ENCODE assay signal across 11 cellular contexts in the genomic region with DNA sequence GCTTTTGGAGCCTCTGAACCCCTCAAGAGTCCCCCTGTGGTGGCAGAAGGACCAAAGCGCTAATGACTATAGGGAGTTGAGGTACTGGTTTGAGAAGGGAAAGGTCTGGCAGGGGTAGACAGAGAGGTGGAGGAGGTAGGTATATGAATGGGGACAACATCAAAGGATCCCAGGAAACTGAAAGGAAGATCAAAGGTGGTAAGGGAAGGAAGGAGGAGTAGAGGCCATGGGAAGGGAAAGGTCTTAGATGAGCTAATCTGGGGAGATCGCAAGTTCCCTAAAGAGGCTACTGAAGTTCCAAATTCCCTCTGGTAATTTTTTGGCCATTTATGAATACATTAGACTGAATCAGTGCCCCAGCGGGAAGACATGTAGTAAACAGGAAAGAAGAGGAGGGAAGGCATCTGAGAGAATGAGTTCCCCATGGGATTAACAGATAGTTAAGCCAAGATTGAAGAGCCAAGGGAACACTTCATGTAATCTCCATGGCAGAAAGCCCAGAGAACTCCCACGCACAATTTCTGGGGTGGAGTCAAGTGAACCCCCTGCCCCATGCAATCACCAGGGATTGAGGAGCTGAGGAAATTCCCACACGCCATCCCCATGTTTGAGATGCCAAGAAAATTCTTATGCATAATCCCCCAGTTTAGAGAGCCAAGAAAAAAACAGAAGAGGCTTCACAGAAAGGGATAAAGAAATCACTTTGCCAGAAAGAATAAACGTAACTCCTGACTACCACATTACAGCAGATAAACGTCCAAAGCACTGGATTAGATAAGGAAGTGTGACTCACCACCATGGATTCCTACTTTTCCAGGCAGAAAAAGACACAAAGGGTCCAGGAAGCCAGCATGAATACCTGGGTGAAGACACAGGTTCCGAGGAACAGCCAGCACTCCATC. TPM values are rescaled to one million over a fixed set of nuclear protein-coding genes. Genes with fewer than 3 reads are reported as not detected.
DNase-seq lines count a peak whose midpoint lies in the region; ATAC-seq and TF ChIP-seq lines count a peak whose summit lies in the region.
"Had no signal": no experiment of that assay in that cellular context is flagged by ENCODE, and none has a peak within 500 bp of the region (broad histone marks: within the 10 kb centered on the region; RNA-seq: fewer than 3 reads in every experiment).

No MANE protein-coding gene starts in this region.

- CTCF ChIA-PET in Caco-2 (lab: Charles Lee) (no interaction called here), RWPE1 (lab: Yijun Ruan, JAX) (interaction anchor here (0.7 kb wide), 1 partner anchor 419 kb away, joined by 3 read pairs; no protein-coding TSS in a partner anchor)
- CTCF ChIA-PET in CD4-positive, alpha-beta T cell (lab: Charles Lee), result no interaction called here

- no TSS peak for BruUV-seq in Caco-2 (replicated peaks; lab: Mats Ljungman, UMichigan)

- H3K4me1 ChIP-seq in Caco-2 (no peaks in the 10 kb centered on the region), osteoblast (ENCODE audit: insufficient read depth, low read length) (peaks cover 13% of the 10 kb centered on the region), sigmoid colon (no peaks in the 10 kb centered on the region)

- POLR2A ChIA-PET in Caco-2 (lab: Charles Lee) (no interaction called here), RWPE1 (lab: Yijun Ruan, JAX; ENCODE audit: low non-redundant PET) (no interaction called here)
- POLR2A ChIA-PET in CD4-positive, alpha-beta T cell (lab: Charles Lee), result no interaction called here

- peak overlapping the region; percentile 48 for H3K4me2 ChIP-seq in osteoblast (ENCODE audit: insufficient read depth, low read length)

- H3K27ac Mint-ChIP-seq in Caco-2 (ENCODE audit: unreplicated experiment), result peak overlapping the region; percentile 96
- H3K27ac Mint-ChIP-seq in activated naive CD8-positive, alpha-beta T cell treated with anti-CD3 and anti-CD28 coated beads, Interleukin-2, amount 50 U/mL, for 24 hours, result no peak overlapping the region
- H3K27ac Mint-ChIP-seq in CD4-positive, alpha-beta T cell, result no peak overlapping the region
- H3K27ac Mint-ChIP-seq: CD8-positive, alpha-beta memory T cell had no signal

- no peak for ATAC-seq in activated naive CD8-positive, alpha-beta T cell treated with anti-CD3 and anti-CD28 coated beads, Interleukin-2, amount 50 U/mL, for 24 hours
- ATAC-seq in CD4-positive, alpha-beta T cell (ENCODE audit: poor library complexity), result no peak

- no peaks in the 10 kb centered on the region for H3K79me2 ChIP-seq in osteoblast (ENCODE audit: insufficient read depth, low read length)

- peak in 1 of 2 experiments; percentile 9 for DNase-seq in Caco-2
- DNase-seq in RWPE1 (ENCODE audit: low spot score), result peak; percentile 22
- peak; percentile 95 for DNase-seq in fibroblast of the aortic adventitia (ENCODE audit: low read depth)
- peak; percentile 48 for DNase-seq in osteoblast (ENCODE audit: insufficient read length, low spot score, missing footprints)
- no peak for DNase-seq in DMS79 treated with DMSO at 0.1 percent for 48 hours (lab: John Stamatoyannopoulos, UW)
- DNase-seq in sigmoid colon, result no peak
- DNase-seq in activated naive CD8-positive, alpha-beta T cell treated with anti-CD3 and anti-CD28 coated beads, Interleukin-2, amount 50 U/mL, for 24 hours, result no peak
- DNase-seq in CD4-positive, alpha-beta T cell, result no peak
- DNase-seq: CD8-positive, alpha-beta memory T cell; HCEC 1CT; T-helper 1 cell had no signal

- no peaks in the 10 kb centered on the region for H3K27me3 Mint-ChIP-seq in Caco-2 (ENCODE audit: insufficient read depth, unreplicated experiment)
- H3K27me3 Mint-ChIP-seq in activated naive CD8-positive, alpha-beta T cell treated with anti-CD3 and anti-CD28 coated beads, Interleukin-2, amount 50 U/mL, for 24 hours, result no peaks in the 10 kb centered on the region
- no peaks in the 10 kb centered on the region for H3K27me3 Mint-ChIP-seq in CD4-positive, alpha-beta T cell

- intact Hi-C loops in Caco-2 (cut with micrococcal nuclease; ENCODE audit: unreplicated experiment), result no loop called here
- intact Hi-C loops in sigmoid colon (cut with DNase I), result no loop called here
- intact Hi-C loops in CD4-positive, alpha-beta T cell (cut with DNase I, micrococcal nuclease), result no loop called here

- WGBS in sigmoid colon, 2 donors, result 73 to 74% methylated on average over 8 of the region's 8 CpGs

- H3K27me3 ChIP-seq in Caco-2 (replicated peaks; ENCODE audit: control insufficient read depth, insufficient read depth, low read length) (no peaks in the 10 kb centered on the region), osteoblast (ENCODE audit: insufficient read depth, low read length) (no peaks in the 10 kb centered on the region), sigmoid colon (no peaks in the 10 kb centered on the region)
- H3K27me3 ChIP-seq in CD4-positive, alpha-beta T cell (ENCODE audit: control insufficient read depth, insufficient read depth, low read length), result no peaks in the 10 kb centered on the region

- no peaks in the 10 kb centered on the region for H3K9me3 ChIP-seq in Caco-2
- H3K9me3 ChIP-seq in osteoblast (ENCODE audit: low read depth, low read length), result no peaks in the 10 kb centered on the region
- H3K9me3 ChIP-seq in sigmoid colon, result no peaks in the 10 kb centered on the region
- no peaks in the 10 kb centered on the region for H3K9me3 ChIP-seq in CD4-positive, alpha-beta T cell (ENCODE audit: control insufficient read depth, low read length)

- H3K4me3 ChIP-seq in Caco-2 (ENCODE audit: low read depth, low read length) (no peak overlapping the region), fibroblast of the aortic adventitia (ENCODE audit: low read depth, low read length) (no peak overlapping the region), osteoblast (ENCODE audit: insufficient read depth, low read length) (no peak overlapping the region), sigmoid colon (no peak overlapping the region)

- peaks cover 14% of the 10 kb centered on the region for H3K4me1 Mint-ChIP-seq in Caco-2 (ENCODE audit: low read depth, unreplicated experiment)
- no peaks in the 10 kb centered on the region for H3K4me1 Mint-ChIP-seq in activated naive CD8-positive, alpha-beta T cell treated with anti-CD3 and anti-CD28 coated beads, Interleukin-2, amount 50 U/mL, for 24 hours
- H3K4me1 Mint-ChIP-seq in CD4-positive, alpha-beta T cell (ENCODE audit: low read depth), result no peaks in the 10 kb centered on the region
- H3K4me1 Mint-ChIP-seq: CD8-positive, alpha-beta memory T cell had no signal

- peaks cover 6% of the 10 kb centered on the region for H3K36me3 Mint-ChIP-seq in Caco-2 (ENCODE audit: insufficient read depth, unreplicated experiment)
- H3K36me3 Mint-ChIP-seq in activated naive CD8-positive, alpha-beta T cell treated with anti-CD3 and anti-CD28 coated beads, Interleukin-2, amount 50 U/mL, for 24 hours (ENCODE audit: low read depth), result peaks cover 4% of the 10 kb centered on the region
- peaks cover 5% of the 10 kb centered on the region for H3K36me3 Mint-ChIP-seq in CD4-positive, alpha-beta T cell (ENCODE audit: low read depth)

- no peak for TF ChIP-seq EP300 in sigmoid colon (IDR thresholded peaks at IDR 0.05)

- H4K20me1 ChIP-seq in osteoblast (ENCODE audit: insufficient read depth, low read length), result no peaks in the 10 kb centered on the region

- no peak overlapping the region for H2AFZ ChIP-seq in osteoblast (ENCODE audit: low read length)

- TF ChIP-seq CTCF in Caco-2 (IDR thresholded peaks at IDR 0.05; ENCODE audit: insufficient read depth in 1 of 2, low read depth in 1 of 2, low read length in 1 of 2, severe bottlenecking in 1 of 2, unreplicated experiment in 1 of 2) (no peak), RWPE1 (conservative IDR thresholded peaks at IDR 0.05; ENCODE audit: low read depth) (no peak), fibroblast of the aortic adventitia (IDR thresholded peaks at IDR 0.05; ENCODE audit: insufficient read depth, low read length) (no peak), osteoblast (IDR thresholded peaks at IDR 0.05; ENCODE audit: extremely low read depth, low read depth, low read length) (no peak), sigmoid colon (IDR thresholded peaks at IDR 0.05) (no peak)
- no peak for TF ChIP-seq CTCF in CD4-positive, alpha-beta T cell (IDR thresholded peaks at IDR 0.05)

- H3K27ac ChIP-seq in RWPE1 (no peak overlapping the region), osteoblast (ENCODE audit: low read depth, low read length) (peak overlapping the region; percentile 66), sigmoid colon (peak overlapping the region in 1 of 4 donors; percentile 12)
- no peak overlapping the region for H3K27ac ChIP-seq in CD4-positive, alpha-beta T cell (ENCODE audit: low read depth, low read length)

- peaks cover 13% of the 10 kb centered on the region for H3K9me3 Mint-ChIP-seq in Caco-2 (ENCODE audit: unreplicated experiment)
- H3K9me3 Mint-ChIP-seq in activated naive CD8-positive, alpha-beta T cell treated with anti-CD3 and anti-CD28 coated beads, Interleukin-2, amount 50 U/mL, for 24 hours, result no peaks in the 10 kb centered on the region
- no peaks in the 10 kb centered on the region for H3K9me3 Mint-ChIP-seq in CD4-positive, alpha-beta T cell
- H3K9me3 Mint-ChIP-seq: CD8-positive, alpha-beta memory T cell had no signal

- H3K36me3 ChIP-seq in Caco-2 (ENCODE audit: control insufficient read depth, insufficient read depth, low read length) (no peaks in the 10 kb centered on the region), osteoblast (ENCODE audit: insufficient read depth, low read length) (no peaks in the 10 kb centered on the region), sigmoid colon (no peaks in the 10 kb centered on the region)

- no peak overlapping the region for H3K4me3 Mint-ChIP-seq in Caco-2 (ENCODE audit: unreplicated experiment)
- no peak overlapping the region for H3K4me3 Mint-ChIP-seq in activated naive CD8-positive, alpha-beta T cell treated with anti-CD3 and anti-CD28 coated beads, Interleukin-2, amount 50 U/mL, for 24 hours
- no peak overlapping the region for H3K4me3 Mint-ChIP-seq in CD4-positive, alpha-beta T cell
- H3K4me3 Mint-ChIP-seq: CD8-positive, alpha-beta memory T cell had no signal

- no peak for TF ChIP-seq POLR2A in sigmoid colon (IDR thresholded peaks at IDR 0.05)

RNA-seq across cellular contexts. Expression of a gene that starts 25.8 kb away (rescaled TPM):
- 2.0 and 2.7 TPM in 2 replicates for total RNA-seq in Caco-2 (2022)
- 0.81 and 2.0 TPM in 2 replicates for total RNA-seq in fibroblast of the aortic adventitia (ENCODE audit: low replicate concordance)
- 0.72 and 2.1 TPM in 2 replicates for total RNA-seq in osteoblast
- 1 to 10 TPM; 4.3 to 7.5 (median 4.7) TPM for total RNA-seq in sigmoid colon
- polyA plus RNA-seq in sigmoid colon, result 1 to 10 TPM; 1.4 to 2.3 (median 1.8) TPM
- total RNA-seq in CD4-positive, alpha-beta T cell, result 1 to 10 TPM; 1.2 to 1.9 TPM

RNA-seq across cellular contexts. Expression of a gene that starts 38.9 kb away (rescaled TPM):
- total RNA-seq in Caco-2 (2022) (not detected in 2 replicates), fibroblast of the aortic adventitia (ENCODE audit: low replicate concordance) (not detected in 2 replicates), osteoblast (not detected in 2 replicates), sigmoid colon (not detected)
- polyA plus RNA-seq in sigmoid colon, result not detected
- total RNA-seq in CD4-positive, alpha-beta T cell, result not detected
- total RNA-seq: CD8-positive, alpha-beta memory T cell had no signal
- polyA plus RNA-seq: CD8-positive, alpha-beta memory T cell had no signal

RNA-seq across cellular contexts. Expression of a gene that starts 41.9 kb away (rescaled TPM):
- total RNA-seq in Caco-2 (2022), result 3.9 and 4.5 TPM in 2 replicates
- 3.0 and 5.4 TPM in 2 replicates for total RNA-seq in fibroblast of the aortic adventitia (ENCODE audit: low replicate concordance)
- 4.1 and 4.3 TPM in 2 replicates for total RNA-seq in osteoblast
- total RNA-seq in sigmoid colon, result 1 to 10 TPM; 3.9 to 6.4 (median 4.2) TPM
- 1 to 10 TPM in 1 of 3 donors, under 1 TPM in 2; 0.60 to 3.7 (median 0.92) TPM for polyA plus RNA-seq in sigmoid colon
- 1 to 10 TPM; 4.8 to 5.0 TPM for total RNA-seq in CD4-positive, alpha-beta T cell

Comparison
In these comparisons a context has a peak if more than half of its experiments do, and no peak if none do; other contexts are left out.
1. DNase-seq: peak in RWPE1 (single experiment), fibroblast of the aortic adventitia (single experiment) and osteoblast (single experiment); none in DMS79 treated with DMSO at 0.1 percent for 48 hours (single experiment), sigmoid colon (single experiment), activated naive CD8-positive, alpha-beta T cell treated with anti-CD3 and anti-CD28 coated beads, Interleukin-2, amount 50 U/mL, for 24 hours (single experiment) and CD4-positive, alpha-beta T cell (0 of 10).